19 cellular contexts compared by ENCODE assay signal in the genomic region with DNA sequence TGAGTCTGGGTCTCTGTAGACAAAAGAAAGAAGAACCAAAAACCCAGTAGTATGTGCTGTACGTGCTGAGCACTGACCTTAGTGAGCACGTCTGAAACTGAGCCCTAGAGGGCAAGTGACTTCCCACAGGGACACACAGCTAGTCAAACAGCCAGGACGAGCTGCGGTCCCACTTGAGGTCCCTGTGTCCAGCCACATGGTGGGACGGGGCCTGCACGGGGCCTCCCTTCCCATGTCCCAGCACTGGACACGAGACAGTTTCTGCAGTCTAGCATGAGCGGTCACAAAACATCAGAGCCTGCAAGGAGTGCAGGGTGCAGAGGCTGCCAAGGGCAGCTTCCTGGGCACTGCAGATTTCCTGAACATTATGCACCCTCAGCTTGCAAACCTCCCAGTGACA.
"Had no signal": no experiment of that assay in that cellular context is flagged by ENCODE, and none has a peak within 500 bp of the region (broad histone marks: within the 10 kb centered on the region; RNA-seq: fewer than 3 reads in every experiment).

No MANE protein-coding gene starts in this region.

- H3K9me3 Mint-ChIP-seq: activated CD8-positive, alpha-beta T cell treated with anti-CD3 and anti-CD28 coated beads for 36 hours; activated naive CD4-positive, alpha-beta T cell treated with anti-CD3 and anti-CD28 coated beads, Interleukin-2, amount 10 ng/mL, durations not matched to agents 7 days and 5 days; activated naive CD8-positive, alpha-beta T cell treated with anti-CD3 and anti-CD28 coated beads, Interleukin-2, amount 50 U/mL, for 24 hours; stimulated activated memory B cell treated with anti-CD40 and anti-IgM and Interleukin-4, amounts not matched to agents 10 μg/mL and 1 μg/mL and 100 μg/mL, for 72 hours; T-cell had no signal

- ATAC-seq: activated CD8-positive, alpha-beta T cell treated with anti-CD3 and anti-CD28 coated beads for 36 hours; activated naive CD8-positive, alpha-beta T cell treated with anti-CD3 and anti-CD28 coated beads, Interleukin-2, amount 50 U/mL, for 24 hours; esophagus mucosa; gastrocnemius medialis; heart left ventricle; naive thymus-derived CD4-positive, alpha-beta T cell; stimulated activated memory B cell treated with anti-CD40 and anti-IgM and Interleukin-4, amounts not matched to agents 10 μg/mL and 1 μg/mL and 100 μg/mL, for 72 hours; T-cell had no signal

- H3K4me3 ChIP-seq: ascending aorta, gastrocnemius medialis, heart left ventricle, thoracic aorta, upper lobe of left lung had no signal

- H3K27me3 ChIP-seq: ascending aorta, gastrocnemius medialis, heart left ventricle, upper lobe of left lung had no signal

- H3K27ac ChIP-seq: ascending aorta, gastrocnemius medialis, thoracic aorta, upper lobe of left lung had no signal

- H3K27me3 Mint-ChIP-seq: activated CD8-positive, alpha-beta T cell treated with anti-CD3 and anti-CD28 coated beads for 36 hours; activated naive CD4-positive, alpha-beta T cell treated with anti-CD3 and anti-CD28 coated beads, Interleukin-2, amount 10 ng/mL, durations not matched to agents 7 days and 5 days; activated naive CD8-positive, alpha-beta T cell treated with anti-CD3 and anti-CD28 coated beads, Interleukin-2, amount 50 U/mL, for 24 hours; naive thymus-derived CD4-positive, alpha-beta T cell; stimulated activated memory B cell treated with anti-CD40 and anti-IgM and Interleukin-4, amounts not matched to agents 10 μg/mL and 1 μg/mL and 100 μg/mL, for 72 hours; T-cell had no signal

- H3K4me3 Mint-ChIP-seq: activated CD8-positive, alpha-beta T cell treated with anti-CD3 and anti-CD28 coated beads for 36 hours; activated naive CD4-positive, alpha-beta T cell treated with anti-CD3 and anti-CD28 coated beads, Interleukin-2, amount 10 ng/mL, durations not matched to agents 7 days and 5 days; activated naive CD8-positive, alpha-beta T cell treated with anti-CD3 and anti-CD28 coated beads, Interleukin-2, amount 50 U/mL, for 24 hours; naive thymus-derived CD4-positive, alpha-beta T cell; stimulated activated memory B cell treated with anti-CD40 and anti-IgM and Interleukin-4, amounts not matched to agents 10 μg/mL and 1 μg/mL and 100 μg/mL, for 72 hours; T-cell had no signal

- H3K9me3 ChIP-seq: ascending aorta, gastrocnemius medialis, heart left ventricle, thoracic aorta, upper lobe of left lung had no signal

- H3K36me3 ChIP-seq: gastrocnemius medialis had no signal

- DNase-seq: activated CD4-positive, alpha-beta T cell treated with anti-CD3 and anti-CD28 coated beads for 48 hours; activated CD4-positive, CD25-positive, alpha-beta regulatory T cell; activated CD8-positive, alpha-beta T cell treated with anti-CD3 and anti-CD28 coated beads for 36 hours; activated naive CD4-positive, alpha-beta T cell treated with anti-CD3 and anti-CD28 coated beads, Interleukin-2, amount 10 ng/mL, durations not matched to agents 7 days and 5 days; activated naive CD8-positive, alpha-beta T cell treated with anti-CD3 and anti-CD28 coated beads, Interleukin-2, amount 50 U/mL, for 24 hours; activated T-cell treated with anti-CD3 and anti-CD28 coated beads, Interleukin-2, amount 50 U/mL, for 1 hour; cortex of kidney; gastrocnemius medialis; mesendoderm; naive thymus-derived CD4-positive, alpha-beta T cell; stimulated activated CD4-positive, alpha-beta T cell treated with anti-CD3 and anti-CD28 coated beads, Interleukin-4, amount 100 ng/mL, for 4 hours; T-cell; T-helper 9 cell had no signal

- H3K27ac Mint-ChIP-seq: activated CD8-positive, alpha-beta T cell treated with anti-CD3 and anti-CD28 coated beads for 36 hours; activated naive CD4-positive, alpha-beta T cell treated with anti-CD3 and anti-CD28 coated beads, Interleukin-2, amount 10 ng/mL, durations not matched to agents 7 days and 5 days; activated naive CD8-positive, alpha-beta T cell treated with anti-CD3 and anti-CD28 coated beads, Interleukin-2, amount 50 U/mL, for 24 hours; stimulated activated memory B cell treated with anti-CD40 and anti-IgM and Interleukin-4, amounts not matched to agents 10 μg/mL and 1 μg/mL and 100 μg/mL, for 72 hours had no signal
